Comparison of ENCODE assay signal across 9 cellular contexts in the genomic region with DNA sequence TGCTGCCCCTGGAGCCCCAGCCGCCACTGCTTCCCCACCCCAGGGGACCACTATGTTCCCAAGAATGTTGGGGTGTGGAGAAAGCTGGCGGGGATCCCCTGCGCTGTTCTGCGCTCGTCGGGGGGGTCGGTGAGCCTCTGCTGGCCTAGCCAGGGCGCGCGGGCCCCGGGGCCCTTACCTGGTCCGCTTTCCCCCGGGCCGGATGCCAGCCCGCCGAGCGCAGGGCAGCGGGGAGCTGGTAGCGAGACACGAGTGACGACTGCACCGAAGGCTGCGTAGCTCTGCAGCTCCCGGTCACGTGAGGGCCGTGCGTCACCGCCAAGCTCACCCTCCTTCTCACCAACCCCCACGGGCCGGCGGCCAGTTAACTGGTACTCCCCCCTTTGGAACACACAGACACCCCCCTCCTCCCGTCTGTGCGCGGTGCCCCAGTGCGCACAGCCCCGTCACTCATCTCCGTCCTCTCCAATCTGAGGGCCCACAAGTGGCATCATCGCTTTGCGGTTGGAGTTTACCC. TPM values are rescaled to one million over a fixed set of nuclear protein-coding genes. Genes with fewer than 3 reads are reported as not detected.
A peak's percentile ranks its signal among the peaks of the same experiment; 100 is the strongest.
DNase-seq lines count a peak whose midpoint lies in the region; TF ChIP-seq lines count a peak whose summit lies in the region.
"Had no signal": no experiment of that assay in that cellular context is flagged by ENCODE, and none has a peak within 500 bp of the region (broad histone marks: within the 10 kb centered on the region; RNA-seq: fewer than 3 reads in every experiment).

A gene (minus strand): TSS at position 254 of the 517 bp plus-strand sequence. CDS start 897 bp downstream, outside the sequence.

- WGBS in esophagus muscularis mucosa: 29% methylated on average over 21 of the region's 39 CpGs

- TF ChIP-seq POLR2A in esophagus muscularis mucosa (IDR thresholded peaks at IDR 0.05; ENCODE audit: low read depth): no peak

- TF ChIP-seq EP300 in esophagus muscularis mucosa (IDR thresholded peaks at IDR 0.05): no peak

- peak within 1 kb of the TSS; percentile 39 for H2AFZ ChIP-seq in neuron (ENCODE audit: low read depth, low read length)

- peak; percentile 91 for DNase-seq in BE2C
- peak; percentile 90 for DNase-seq in M059J (ENCODE audit: low read depth)
- peak; percentile 7 for DNase-seq in SK-MEL-5 (ENCODE audit: low read depth, low spot score)
- DNase-seq in esophagus muscularis mucosa (ENCODE audit: extremely low spot score): no peak
- no peak for DNase-seq in T-helper 9 cell
- DNase-seq in SJCRH30: no peak
- no peak for DNase-seq in germinal center (ENCODE audit: low spot score)

- intact Hi-C loops in esophagus muscularis mucosa (cut with DNase I): no loop called here

- H3K4me3 ChIP-seq in BE2C (ENCODE audit: low read depth, low read length): peak within 1 kb of the TSS; percentile 75
- H3K4me3 ChIP-seq in esophagus muscularis mucosa: peak within 1 kb of the TSS; percentile 25 to 42 (median 40)
- peak within 1 kb of the TSS; percentile 76 for H3K4me3 ChIP-seq in neuron (ENCODE audit: low read length)
- no peak within 1 kb of the TSS for H3K4me3 ChIP-seq in SJCRH30
- H3K4me3 ChIP-seq: GM12878 had no signal

- H3K9me3 ChIP-seq in BE2C: no peaks in the 10 kb centered on the region
- H3K9me3 ChIP-seq in esophagus muscularis mucosa: no peaks in the 10 kb centered on the region
- H3K9me3 ChIP-seq in neuron (ENCODE audit: low read length): no peaks in the 10 kb centered on the region
- no peaks in the 10 kb centered on the region for H3K9me3 ChIP-seq in SJCRH30 (replicated peaks)

- H3K27ac ChIP-seq in esophagus muscularis mucosa (replicated peaks in 1 of 4): no peak within 1 kb of the TSS
- H3K27ac ChIP-seq in SJCRH30: no peak within 1 kb of the TSS

- no peaks in the 10 kb centered on the region for H3K4me1 ChIP-seq in BE2C
- H3K4me1 ChIP-seq in esophagus muscularis mucosa: peaks cover 0 to 12% (median 9%) of the 10 kb centered on the region in 4 donors
- H3K4me1 ChIP-seq in neuron (ENCODE audit: insufficient read depth, low read length): peaks cover 4% of the 10 kb centered on the region
- H3K4me1 ChIP-seq in SJCRH30: no peaks in the 10 kb centered on the region

- in situ Hi-C loops in SK-MEL-5 (cut with HindIII; ENCODE audit: low pct_unique_long_range_greater_than_20kb, low sequenced_read_pairs): no loop called here

- no peaks in the 10 kb centered on the region for H3K27me3 ChIP-seq in BE2C
- H3K27me3 ChIP-seq in esophagus muscularis mucosa: peaks cover 0 to 7% (median 0%) of the 10 kb centered on the region in 4 donors
- H3K27me3 ChIP-seq in neuron (ENCODE audit: insufficient read depth, low read length): no peaks in the 10 kb centered on the region
- H3K27me3 ChIP-seq in SJCRH30: 0 out of 2 replicates have a peak, but pooled peaks cover 2% of the 10 kb centered on the region

- TF ChIP-seq CTCF in BE2C (IDR thresholded peaks at IDR 0.05; ENCODE audit: low read depth, low read length) (no peak), esophagus muscularis mucosa (IDR thresholded peaks at IDR 0.05) (no peak)

- H3K36me3 ChIP-seq in BE2C (peaks cover 16% of the 10 kb centered on the region), esophagus muscularis mucosa (no peaks in the 10 kb centered on the region), neuron (ENCODE audit: insufficient read depth, low read length) (no peaks in the 10 kb centered on the region), SJCRH30 (no peaks in the 10 kb centered on the region)

RNA-seq across cellular contexts. Expression of the gene that starts here (rescaled TPM):
- polyA plus RNA-seq in BE2C (2012; ENCODE audit: insufficient read depth, insufficient read length, low read depth): 479 TPM
- total RNA-seq in M059J (2014; rRNA removed; shearing (Covaris generic)): 561 and 726 TPM in 2 replicates
- 5.4 and 7.2 TPM in 2 replicates for total RNA-seq in SK-MEL-5 (2014; rRNA removed; shearing (Covaris generic))
- 4.8 and 6.2 TPM in 2 replicates for polyA plus RNA-seq in SK-MEL-5 (2015; cell fraction: cytosol; rRNA removed)
- 0.76 TPM in 1 of 2 replicates, not detected in the other for polyA plus RNA-seq in SK-MEL-5 (2015; cell fraction: nucleus; rRNA removed)
- 1 to 10 TPM in 3 of 4 donors, under 1 TPM in 1; 0.83 to 7.6 (median 2.5) TPM for total RNA-seq in esophagus muscularis mucosa
- not detected in 2 replicates for total RNA-seq in SJCRH30 (2014; rRNA removed; shearing (Covaris generic))
- total RNA-seq: GM12878 had no signal

Comparison
In these comparisons a context has a peak if more than half of its experiments do, and no peak if none do; other contexts are left out.
1. RNA of the gene that starts here (total RNA-seq): 561 to 726 TPM in M059J; 5.4 to 7.2 TPM in SK-MEL-5, 0.83 to 7.6 TPM in esophagus muscularis mucosa and not detected in SJCRH30; every median in the first group is over 10 times any median in the second.
2. DNase-seq: peak in BE2C (single experiment), M059J (single experiment) and SK-MEL-5 (single experiment); none in esophagus muscularis mucosa (single experiment), T-helper 9 cell (single experiment), SJCRH30 (0 of 2) and germinal center (single experiment).